In genomic region chr12:52003591-52003990, GRCh38 we compare ENCODE assay signal across 15 cellular contexts. TPM values are rescaled to one million over a fixed set of nuclear protein-coding genes. Genes with fewer than 3 reads are reported as not detected.
A peak's percentile ranks its signal among the peaks of the same experiment; 100 is the strongest.
DNase-seq lines count a peak whose midpoint lies in the region; TF ChIP-seq lines count a peak whose summit lies in the region.
"Had no signal": no experiment of that assay in that cellular context is flagged by ENCODE, and none has a peak within 500 bp of the region (broad histone marks: within the 10 kb centered on the region; RNA-seq: fewer than 3 reads in every experiment).

No MANE protein-coding gene starts in this region.

- H3K4me1 Mint-ChIP-seq in Caco-2 (ENCODE audit: low read depth, unreplicated experiment) (no peaks in the 10 kb centered on the region), immature natural killer cell (peaks cover 21 to 24% of the 10 kb centered on the region in 2 donors), endodermal cell (peaks cover 7% of the 10 kb centered on the region)

- H3K4me2 ChIP-seq in BLaER1 = peak overlapping the region; percentile 72

- TF ChIP-seq POLR2A in stomach (IDR thresholded peaks at IDR 0.05) (no peak), erythroblast (IDR thresholded peaks at IDR 0.05; ENCODE audit: low read length) (no peak)

- H3K27ac ChIP-seq in BLaER1 = 0 out of 2 replicates have a peak overlapping the region, but pooled peaks have one; percentile 41
- no peak overlapping the region for H3K27ac ChIP-seq in endodermal cell (ENCODE audit: low read depth, low read length)
- H3K27ac ChIP-seq in stomach = no peak overlapping the region
- H3K27ac ChIP-seq: Peyer's patch, SJSA1 had no signal

- H3K36me3 ChIP-seq in BLaER1 (peaks cover 14% of the 10 kb centered on the region), Caco-2 (ENCODE audit: control insufficient read depth, insufficient read depth, low read length) (no peaks in the 10 kb centered on the region; the same call in 1 of the 2 replicates), endodermal cell (ENCODE audit: control insufficient read depth, insufficient read depth, low read length) (peaks cover 18% of the 10 kb centered on the region), stomach (peaks cover 0 to 9% (median 5%) of the 10 kb centered on the region in 4 donors)
- H3K36me3 ChIP-seq: Peyer's patch had no signal

- WGBS in endodermal cell (ENCODE audit: insufficient coverage in 1 of 2, insufficient read length in 1 of 2), 2 experiments = 84 to 98% methylated on average over 5 to 6 of the region's 6 CpGs
- WGBS in stomach, 5 donors = 60 to 78% (median 76%) methylated on average over 6 of the region's 6 CpGs

- H3K9ac ChIP-seq in BLaER1 = 0 out of 2 replicates have a peak overlapping the region, but pooled peaks have one; percentile 15
- no peak overlapping the region for H3K9ac ChIP-seq in endodermal cell (ENCODE audit: extremely low read depth, low read length, poor library complexity, severe bottlenecking)

- H3K27me3 ChIP-seq in BLaER1 (peaks cover 15% of the 10 kb centered on the region), Caco-2 (replicated peaks; ENCODE audit: control insufficient read depth, insufficient read depth, low read length) (no peaks in the 10 kb centered on the region), endodermal cell (ENCODE audit: control insufficient read depth, insufficient read depth, low read length, poor library complexity, severe bottlenecking) (peaks cover 42% of the 10 kb centered on the region), stomach (peaks cover 0 to 38% (median 19%) of the 10 kb centered on the region in 3 donors)

- H3K9me3 Mint-ChIP-seq in Caco-2 (ENCODE audit: unreplicated experiment) = no peaks in the 10 kb centered on the region
- no peaks in the 10 kb centered on the region for H3K9me3 Mint-ChIP-seq in immature natural killer cell
- H3K9me3 Mint-ChIP-seq in endodermal cell = no peaks in the 10 kb centered on the region
- H3K9me3 Mint-ChIP-seq: HFFc6 had no signal

- H3K4me3 Mint-ChIP-seq in Caco-2 (ENCODE audit: unreplicated experiment) (no peak overlapping the region), immature natural killer cell (no peak overlapping the region), endodermal cell (no peak overlapping the region)
- H3K4me3 Mint-ChIP-seq: HFFc6, T-helper 17 cell had no signal

- H3K4me1 ChIP-seq in BLaER1 (peaks cover 55% of the 10 kb centered on the region), Caco-2 (no peaks in the 10 kb centered on the region), endodermal cell (ENCODE audit: control insufficient read depth, insufficient read depth, low read length) (no peaks in the 10 kb centered on the region), stomach (peaks cover 17 to 47% (median 23%) of the 10 kb centered on the region in 4 donors)

- H3K27ac Mint-ChIP-seq in Caco-2 (ENCODE audit: unreplicated experiment) (peak overlapping the region; percentile 6), immature natural killer cell (peak overlapping the region in 4 of 6 donors; percentile 28 to 95 (median 84)), endodermal cell (no peak overlapping the region)
- H3K27ac Mint-ChIP-seq: HFFc6, T-helper 17 cell had no signal

- H3K9me3 ChIP-seq in BLaER1 = no peaks in the 10 kb centered on the region
- no peaks in the 10 kb centered on the region for H3K9me3 ChIP-seq in Caco-2
- H3K9me3 ChIP-seq in endodermal cell (ENCODE audit: control insufficient read depth, low read length) = no peaks in the 10 kb centered on the region
- H3K9me3 ChIP-seq in stomach = no peaks in the 10 kb centered on the region
- H3K9me3 ChIP-seq: Peyer's patch, SJSA1 had no signal

- peaks cover 15% of the 10 kb centered on the region for H4K20me1 ChIP-seq in BLaER1

- CTCF ChIA-PET in Caco-2 (lab: Charles Lee) = interaction anchor here (0.9 to 3.1 kb wide), 14 partner anchors 10 to 113 kb away, joined by 3 to 69 read pairs (median 6); partner anchors contain the start of gene ATG101

- BruUV-seq in Caco-2 (replicated peaks; lab: Mats Ljungman, UMichigan) = no TSS peak

- DNase-seq in Caco-2 (no peak), NCI-H2171 (lab: John Stamatoyannopoulos, UW) (peak; percentile 77), immature natural killer cell (no peak), endodermal cell (no peak), T-helper 9 cell (no peak), stomach (no peak), erythroblast (lab: John Stamatoyannopoulos, UW) (no peak)
- DNase-seq: MM.1S; NK-92 treated with Interleukin-12 subunit alpha and Interleukin-12 subunit beta, amount 100 ng/mL, for 24 hours; T-helper 17 cell had no signal

- peaks cover 54% of the 10 kb centered on the region for H3K36me3 Mint-ChIP-seq in Caco-2 (ENCODE audit: insufficient read depth, unreplicated experiment)
- peaks cover 0 to 7% (median 4%) of the 10 kb centered on the region in 3 donors for H3K36me3 Mint-ChIP-seq in immature natural killer cell
- peaks cover 26% of the 10 kb centered on the region for H3K36me3 Mint-ChIP-seq in endodermal cell (ENCODE audit: low read depth)

- intact Hi-C loops in Caco-2 (cut with micrococcal nuclease; ENCODE audit: unreplicated experiment) (no loop called here), stomach (cut with DNase I; ENCODE audit: low total_unique reads) (no loop called here)

- H3K27me3 Mint-ChIP-seq in Caco-2 (ENCODE audit: insufficient read depth, unreplicated experiment) (no peaks in the 10 kb centered on the region), immature natural killer cell (ENCODE audit: low read depth in 3 of 3) (peaks cover 16 to 32% (median 22%) of the 10 kb centered on the region in 3 donors), endodermal cell (ENCODE audit: insufficient read depth) (peaks cover 44% of the 10 kb centered on the region)
- H3K27me3 Mint-ChIP-seq: T-helper 17 cell had no signal

- TF ChIP-seq CTCF in Caco-2 (IDR thresholded peaks at IDR 0.05; ENCODE audit: insufficient read depth in 1 of 2, low read depth in 1 of 2, low read length in 1 of 2, severe bottlenecking in 1 of 2, unreplicated experiment in 1 of 2) (no peak), endodermal cell (conservative IDR thresholded peaks at IDR 0.05) (no peak), stomach (IDR thresholded peaks at IDR 0.05) (no peak)

- H3K4me3 ChIP-seq in BLaER1 = no peak overlapping the region
- H3K4me3 ChIP-seq in Caco-2 (ENCODE audit: low read depth, low read length) = no peak overlapping the region
- H3K4me3 ChIP-seq in endodermal cell (ENCODE audit: low read length) = no peak overlapping the region
- no peak overlapping the region for H3K4me3 ChIP-seq in stomach
- H3K4me3 ChIP-seq: GM12878, Peyer's patch, SJSA1 had no signal

- no peak for TF ChIP-seq EP300 in stomach (IDR thresholded peaks at IDR 0.05)

- POLR2A ChIA-PET in Caco-2 (lab: Charles Lee) = interaction anchor here (0.5 kb wide), 1 partner anchor 17 kb away, joined by 3 read pairs; no protein-coding TSS in a partner anchor

RNA-seq across cellular contexts. Expression of gene TAMALIN, which starts 3.2 kb away (rescaled TPM):
- total RNA-seq in Caco-2 (2022) (3.7 and 4.1 TPM in 2 replicates), endodermal cell (1 to 10 TPM; 4.4 to 9.1 TPM), stomach (10 to 100 TPM in 2 of 5 donors, 1 to 10 TPM in 2, not detected in 1; 2.7 to 61.3 (median 16.6) TPM)
- polyA plus RNA-seq in immature natural killer cell (1 to 10 TPM; 1.1 to 3.1 (median 1.2) TPM), stomach (10 to 100 TPM in 2 of 3 donors, 1 to 10 TPM in 1; 6.4 to 17.0 (median 16.3) TPM)
- 16.3 TPM for polyA plus RNA-seq in endodermal cell (2013, experiment 1 of 2)
- polyA plus RNA-seq in endodermal cell (2013, experiment 2 of 2) = 13.2 TPM

RNA-seq across cellular contexts. Expression of gene NR4A1, which starts 47.7 kb away (rescaled TPM):
- 37.9 and 41.8 TPM in 2 replicates for total RNA-seq in Caco-2 (2022)
- 1 to 10 TPM in 2 of 3 donors, under 1 TPM in 1; 0.83 to 2.1 (median 1.3) TPM for polyA plus RNA-seq in immature natural killer cell
- total RNA-seq in endodermal cell = 10 to 100 TPM; 17.7 to 18.4 TPM
- 21.3 TPM for polyA plus RNA-seq in endodermal cell (2013, experiment 1 of 2)
- polyA plus RNA-seq in endodermal cell (2013, experiment 2 of 2) = 17.6 TPM
- total RNA-seq in stomach = 100 to 1,000 TPM in 3 of 5 donors, 10 to 100 TPM in 2; 29.4 to 384 (median 230) TPM
- 10 to 100 TPM; 41.3 to 65.5 (median 55.0) TPM for polyA plus RNA-seq in stomach

RNA-seq across cellular contexts. Expression of gene ACVR1B, which starts 52.1 kb away (rescaled TPM):
- total RNA-seq in Caco-2 (2022) (92.7 and 112 TPM in 2 replicates), endodermal cell (10 to 100 TPM; 48.6 to 59.3 TPM), stomach (10 to 100 TPM; 23.9 to 53.1 (median 31.3) TPM)
- polyA plus RNA-seq in immature natural killer cell (1 to 10 TPM in 1 of 3 donors, under 1 TPM in 1, not detected in 1; 0.52 to 1.4 TPM), stomach (1 to 10 TPM; 8.3 to 9.5 (median 9.1) TPM)
- polyA plus RNA-seq in endodermal cell (2013, experiment 1 of 2) = 33.5 TPM
- polyA plus RNA-seq in endodermal cell (2013, experiment 2 of 2) = 28.8 TPM
